24 cellular contexts compared by ENCODE assay signal in the genomic region with DNA sequence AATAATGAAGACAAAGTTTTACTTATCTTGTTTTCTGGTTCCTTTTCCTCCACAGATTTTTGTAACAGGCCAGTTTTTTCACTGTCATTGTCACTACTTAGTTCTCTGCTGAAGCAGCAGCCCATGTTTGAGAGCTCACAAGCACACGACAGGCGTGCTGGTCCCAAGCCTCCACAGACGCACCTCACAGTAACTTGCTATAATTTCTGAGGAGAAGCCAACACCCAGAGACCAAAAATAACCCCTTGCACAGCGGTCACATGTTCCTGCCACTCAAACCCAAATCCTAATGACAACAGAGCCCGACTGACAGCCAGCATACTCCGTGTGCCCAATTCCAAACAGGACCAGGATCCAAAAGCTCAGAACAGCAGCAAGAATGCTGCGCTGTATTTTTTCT. TPM values are rescaled to one million over a fixed set of nuclear protein-coding genes. Genes with fewer than 3 reads are reported as not detected.
A peak's percentile ranks its signal among the peaks of the same experiment; 100 is the strongest.
DNase-seq lines count a peak whose midpoint lies in the region; ATAC-seq and TF ChIP-seq lines count a peak whose summit lies in the region.
"Had no signal": no experiment of that assay in that cellular context is flagged by ENCODE, and none has a peak within 500 bp of the region (broad histone marks: within the 10 kb centered on the region; RNA-seq: fewer than 3 reads in every experiment).

No MANE protein-coding gene starts in this region.

- no peaks in the 10 kb centered on the region for H3K27me3 Mint-ChIP-seq in H9 (ENCODE audit: low read depth)
- H3K27me3 Mint-ChIP-seq: activated naive CD4-positive, alpha-beta T cell treated with anti-CD3 and anti-CD28 coated beads, Interleukin-2, amount 50 U/mL, for 24 hours; naive thymus-derived CD8-positive, alpha-beta T cell had no signal

- no peaks in the 10 kb centered on the region for H3K27me3 ChIP-seq in H9 (ENCODE audit: insufficient read depth, low read length)
- H3K27me3 ChIP-seq in left ventricle myocardium inferior (ENCODE audit: low read depth), result no peaks in the 10 kb centered on the region
- H3K27me3 ChIP-seq in skeletal muscle tissue (ENCODE audit: control insufficient read depth in 3 of 3, insufficient read depth in 3 of 3, low read length in 3 of 3), result no peaks in the 10 kb centered on the region
- H3K27me3 ChIP-seq: ascending aorta, ovary, upper lobe of left lung had no signal

- no peak overlapping the region for H3K14ac ChIP-seq in H9 (ENCODE audit: insufficient read depth, low read length)

- H3K9me3 Mint-ChIP-seq in H9, result no peaks in the 10 kb centered on the region
- H3K9me3 Mint-ChIP-seq: activated naive CD4-positive, alpha-beta T cell treated with anti-CD3 and anti-CD28 coated beads, Interleukin-2, amount 50 U/mL, for 24 hours; immature natural killer cell; naive thymus-derived CD8-positive, alpha-beta T cell had no signal

- H3K4me1 Mint-ChIP-seq in H9, result no peaks in the 10 kb centered on the region

- no peak overlapping the region for H4K91ac ChIP-seq in H9 (ENCODE audit: insufficient read length, low read depth, low read length)

- TF ChIP-seq CTCF in H9 (conservative IDR thresholded peaks at IDR 0.05) (no peak), left ventricle myocardium inferior (IDR thresholded peaks at IDR 0.05; ENCODE audit: borderline replicate concordance) (no peak)

- H3K4me1 ChIP-seq in H9 (ENCODE audit: insufficient read depth, low read length) (no peaks in the 10 kb centered on the region), left ventricle myocardium inferior (peaks cover 73% of the 10 kb centered on the region), skeletal muscle tissue (ENCODE audit: control insufficient read depth in 3 of 3, insufficient read depth in 3 of 3, low read length in 3 of 3) (peaks cover 34 to 43% (median 42%) of the 10 kb centered on the region in 3 donors)
- H3K4me1 ChIP-seq: HAP-1 had no signal

- no peak overlapping the region for H3K4me3 Mint-ChIP-seq in H9
- H3K4me3 Mint-ChIP-seq: activated naive CD4-positive, alpha-beta T cell treated with anti-CD3 and anti-CD28 coated beads, Interleukin-2, amount 50 U/mL, for 24 hours; immature natural killer cell; naive thymus-derived CD8-positive, alpha-beta T cell had no signal

- H3K36me3 ChIP-seq in left ventricle myocardium inferior, result peaks cover 14% of the 10 kb centered on the region
- H3K36me3 ChIP-seq in skeletal muscle tissue (ENCODE audit: control insufficient read depth in 3 of 3, insufficient read depth in 3 of 3, low read length in 3 of 3), result peaks cover 5 to 8% (median 5%) of the 10 kb centered on the region in 3 donors
- H3K36me3 ChIP-seq: ovary had no signal

- no peak overlapping the region for H2AK5ac ChIP-seq in H9 (ENCODE audit: insufficient read length, low read length)

- no peak overlapping the region for H4K8ac ChIP-seq in H9 (replicated peaks; ENCODE audit: insufficient read length, low read depth, low read length)

- H3K4me2 ChIP-seq in H9 (ENCODE audit: insufficient read depth, insufficient read length, low read length), result no peak overlapping the region

- H2BK120ac ChIP-seq in H9 (ENCODE audit: low read depth, low read length, poor library complexity, severe bottlenecking), result no peak overlapping the region

- intact Hi-C loops in left ventricle myocardium inferior (cut with micrococcal nuclease), result no loop called here

- DNase-seq in H9, result no peak
- peak; percentile 64 for DNase-seq in cerebellar cortex (ENCODE audit: low spot score)
- peak; percentile 29 for DNase-seq in left ventricle myocardium inferior
- no peak for DNase-seq in NCI-H2171 treated with DMSO at 0.1 percent for 48 hours (lab: John Stamatoyannopoulos, UW)
- no peak for DNase-seq in activated CD4-positive, alpha-beta T cell treated with anti-CD3 and anti-CD28 coated beads, Interleukin-2, amount 50 U/mL, for 48 hours
- DNase-seq: ACHN; activated T-cell treated with anti-CD3 and anti-CD28 coated beads, Interleukin-2, amount 50 U/mL, for 48 hours; DND-41; erythroblast; hippocampal formation; immature natural killer cell; Kasumi-1; naive thymus-derived CD8-positive, alpha-beta T cell; NCI-H510A treated with DMSO at 0.1 percent for 48 hours; ovary; upper lobe of left lung had no signal

- H3K4me3 ChIP-seq in left ventricle myocardium inferior, result peak overlapping the region; percentile 63
- peak overlapping the region; percentile 75 to 80 (median 76) for H3K4me3 ChIP-seq in skeletal muscle tissue (ENCODE audit: low read length in 3 of 3)
- H3K4me3 ChIP-seq: ascending aorta, HAP-1, ovary, upper lobe of left lung had no signal

- no peak overlapping the region for H4K5ac ChIP-seq in H9 (ENCODE audit: insufficient read length, low read depth, low read length)

- H3K56ac ChIP-seq in H9 (ENCODE audit: insufficient read length, low read depth, low read length), result no peak overlapping the region

- no peaks in the 10 kb centered on the region for H3K23me2 ChIP-seq in H9 (ENCODE audit: insufficient read length, low read depth, low read length, poor library complexity, severe bottlenecking)

- peak overlapping the region in 2 of 3 experiments; percentile 9 to 19; a peak in 1 of 7 replicates for H3K27ac Mint-ChIP-seq in H9

- peaks cover 4% of the 10 kb centered on the region for H3K79me2 ChIP-seq in H9 (ENCODE audit: insufficient read depth, low read length)

- H2BK5ac ChIP-seq in H9 (ENCODE audit: insufficient read length, low read length), result no peak overlapping the region

- H2BK15ac ChIP-seq in H9 (ENCODE audit: low read depth, low read length), result no peak overlapping the region

- H4K20me1 ChIP-seq in H9 (ENCODE audit: control insufficient read depth, insufficient read depth, insufficient read length), result no peaks in the 10 kb centered on the region

- no peak overlapping the region for H3K23ac ChIP-seq in H9 (ENCODE audit: insufficient read length, low read depth, low read length)

- no peak overlapping the region for H2BK20ac ChIP-seq in H9 (ENCODE audit: low read depth, low read length, poor library complexity, severe bottlenecking)

- H3K27ac ChIP-seq in H9 (ENCODE audit: insufficient read length, low read depth, low read length), result no peak overlapping the region
- H3K27ac ChIP-seq in left ventricle myocardium inferior (replicated peaks), result peak overlapping the region; percentile 83
- H3K27ac ChIP-seq in skeletal muscle tissue (ENCODE audit: low read depth, low read length), result peak overlapping the region; percentile 88
- H3K27ac ChIP-seq: HL-60, ovary, upper lobe of left lung had no signal

- no peak overlapping the region for H3K4ac ChIP-seq in H9 (ENCODE audit: low read depth, low read length)

- WGBS in H9 (ENCODE audit: extremely low coverage, insufficient read length, low lambda C conversion rate), result no CpG with 5 or more reads among the region's 7 CpGs

- peaks cover 5% of the 10 kb centered on the region for H3K79me1 ChIP-seq in H9 (ENCODE audit: insufficient read depth, low read depth, low read length, poor library complexity, severe bottlenecking)

- H2AFZ ChIP-seq in H9 (ENCODE audit: low read length), result no peak overlapping the region

- H3K9ac ChIP-seq in H9 (ENCODE audit: extremely low read depth, insufficient read length, low read length) (no peak overlapping the region), skeletal muscle tissue (ENCODE audit: low read depth in 1 of 3, low read length in 3 of 3) (peak overlapping the region; percentile 84 to 89 (median 85))

- peaks cover 8 to 57% (median 40%) of the 10 kb centered on the region in 3 experiments; a peak in 5 of 7 replicates for H3K36me3 Mint-ChIP-seq in H9 (ENCODE audit: insufficient read depth in 1 of 3, low read depth in 3 of 3)

- no peak overlapping the region for H2BK12ac ChIP-seq in H9 (ENCODE audit: insufficient read length, low read depth, low read length)

- H3K9me3 ChIP-seq in H9 (ENCODE audit: control insufficient read depth, low read depth, low read length) (no peaks in the 10 kb centered on the region), left ventricle myocardium inferior (replicated peaks) (no peaks in the 10 kb centered on the region), skeletal muscle tissue (ENCODE audit: control insufficient read depth in 3 of 3, low read length in 3 of 3) (no peaks in the 10 kb centered on the region)
- H3K9me3 ChIP-seq: ascending aorta, HAP-1, ovary, upper lobe of left lung had no signal

- ATAC-seq in GM21367 (IDR thresholded peaks at IDR 0.05; ENCODE audit: unreplicated experiment), result no peak
- ATAC-seq in GM19324 (IDR thresholded peaks at IDR 0.05; ENCODE audit: low FRiP score, unreplicated experiment), result no peak
- ATAC-seq: HepG2; naive thymus-derived CD8-positive, alpha-beta T cell had no signal

- H3K18ac ChIP-seq in H9 (ENCODE audit: insufficient read length, low read depth, low read length), result no peak overlapping the region

- H3T11ph ChIP-seq in H9 (ENCODE audit: low read length), result no peak overlapping the region

RNA-seq across cellular contexts. Expression of a gene that starts 58.5 kb away (rescaled TPM):
- total RNA-seq in H9 (2021), result 88.9 and 92.8 TPM in 2 replicates
- total RNA-seq in left ventricle myocardium inferior, result 64.2 TPM
- total RNA-seq in skeletal muscle tissue, result 30.8 TPM

Comparison
In these comparisons a context has a peak if more than half of its experiments do, and no peak if none do; other contexts are left out.
1. DNase-seq: peak in cerebellar cortex (single experiment) and left ventricle myocardium inferior (single experiment); none in H9 (single experiment), NCI-H2171 treated with DMSO at 0.1 percent for 48 hours (single experiment) and activated CD4-positive, alpha-beta T cell treated with anti-CD3 and anti-CD28 coated beads, Interleukin-2, amount 50 U/mL, for 48 hours (0 of 2).